Comparison of ENCODE assay signal across 8 cellular contexts in genomic region chr11:122882189-122882808, GRCh38. TPM values are rescaled to one million over a fixed set of nuclear protein-coding genes. Genes with fewer than 3 reads are reported as not detected.
DNase-seq lines count a peak whose midpoint lies in the region; ATAC-seq and TF ChIP-seq lines count a peak whose summit lies in the region.

Gene JHY (plus strand): TSS chr11:122882759. CDS start chr11:122885850, 3,091 bp downstream.

- peak within 1 kb of the TSS; percentile 74 for H3K4me2 ChIP-seq in GM23338

- ATAC-seq in GM23338 (no peak), GM19455 (IDR thresholded peaks at IDR 0.05; ENCODE audit: unreplicated experiment) (no peak)

- TF ChIP-seq POLR2A in sigmoid colon (IDR thresholded peaks at IDR 0.05) = no peak

- no peak within 1 kb of the TSS for H3K27ac Mint-ChIP-seq in GM23338

- peaks cover 29% of the 10 kb centered on the region for H3K4me1 Mint-ChIP-seq in GM23338

- DNase-seq in GM23338 (ENCODE audit: low spot score) (peak; percentile 78), SW480 (ENCODE audit: low spot score) (peak; percentile 34), foreskin fibroblast (peak in 1 of 2 donors; percentile 39), sigmoid colon (no peak), iPS-NIHi7 (ENCODE audit: extremely low spot score) (no peak), GOT3 (lab: John Stamatoyannopoulos, UW) (no peak), SHP77 (lab: John Stamatoyannopoulos, UW) (no peak)

- H3K36me3 ChIP-seq in GM23338 (ENCODE audit: insufficient read depth) (no peaks in the 10 kb centered on the region), sigmoid colon (peaks cover 0 to 7% (median 0%) of the 10 kb centered on the region in 4 donors)

- no peaks in the 10 kb centered on the region for H3K9me3 ChIP-seq in sigmoid colon

- H3K27me3 ChIP-seq in GM23338 (ENCODE audit: insufficient read depth) (peaks cover 21% of the 10 kb centered on the region), sigmoid colon (no peaks in the 10 kb centered on the region)

- TF ChIP-seq CTCF in GM23338 (conservative IDR thresholded peaks at IDR 0.05; ENCODE audit: low read depth in 2 of 2) (no peak), foreskin fibroblast (IDR thresholded peaks at IDR 0.05; ENCODE audit: low read depth, low read length) (no peak), sigmoid colon (IDR thresholded peaks at IDR 0.05) (no peak)

- H3K4me3 ChIP-seq in GM23338 (peak within 1 kb of the TSS; percentile 64), foreskin fibroblast (ENCODE audit: low read depth in 1 of 2, low read length in 2 of 2) (peak within 1 kb of the TSS; percentile 61 to 72), sigmoid colon (peak within 1 kb of the TSS; percentile 61 to 77 (median 68))

- intact Hi-C loops in sigmoid colon (cut with DNase I) = no loop called here

- no peaks in the 10 kb centered on the region for H4K20me1 ChIP-seq in GM23338 (replicated peaks; ENCODE audit: insufficient read depth)

- no peak within 1 kb of the TSS for H3K27ac ChIP-seq in GM23338 (ENCODE audit: low read depth)
- H3K27ac ChIP-seq in sigmoid colon = peak within 1 kb of the TSS; percentile 75 to 89 (median 76)

- no peaks in the 10 kb centered on the region for H3K79me2 ChIP-seq in GM23338 (replicated peaks; ENCODE audit: insufficient read depth)

- H3K4me3 Mint-ChIP-seq in GM23338 = peak within 1 kb of the TSS; percentile 81

- peak within 1 kb of the TSS; percentile 96 for H2AFZ ChIP-seq in GM23338

- no peaks in the 10 kb centered on the region for H3K9me3 Mint-ChIP-seq in GM23338

- H3K4me1 ChIP-seq in GM23338 (ENCODE audit: insufficient read depth) = peaks cover 9% of the 10 kb centered on the region
- peaks cover 0 to 7% (median 3%) of the 10 kb centered on the region in 4 donors for H3K4me1 ChIP-seq in sigmoid colon

- H3K27me3 Mint-ChIP-seq in GM23338 (ENCODE audit: insufficient read depth, low read depth, poor library complexity) = peaks cover 23% of the 10 kb centered on the region

- no peaks in the 10 kb centered on the region for H3K9me2 ChIP-seq in GM23338 (ENCODE audit: insufficient read depth)

- WGBS in sigmoid colon, 2 donors = 22 to 27% methylated on average over 33 of the region's 33 CpGs

- H3K36me3 Mint-ChIP-seq in GM23338 (ENCODE audit: low read depth) = no peaks in the 10 kb centered on the region

- no peak for TF ChIP-seq EP300 in sigmoid colon (IDR thresholded peaks at IDR 0.05)

- H3F3A ChIP-seq in GM23338 (replicated peaks; ENCODE audit: low read depth) = 0 out of 2 replicates have a peak, but pooled peaks cover 3% of the 10 kb centered on the region

TF ChIP-seq in GM23338, 12 proteins besides CTCF, POLR2A, EP300 and RAD21 (continues in another document):
- TF ChIP-seq EZH2phosphoT487 (IDR thresholded peaks at IDR 0.05; ENCODE audit: unreplicated experiment) (no peak), JUNB (IDR thresholded peaks at IDR 0.05; ENCODE audit: unreplicated experiment) (no peak), ZNF462 (CRISPR knock-in tag; IDR thresholded peaks at IDR 0.05) (no peak), STAT1 (IDR thresholded peaks at IDR 0.05; ENCODE audit: unreplicated experiment) (no peak), EZH2 (IDR thresholded peaks at IDR 0.05; ENCODE audit: low read depth, unreplicated experiment) (no peak), REST (IDR thresholded peaks at IDR 0.05; ENCODE audit: unreplicated experiment) (no peak), POLR2AphosphoS5 (IDR thresholded peaks at IDR 0.05; ENCODE audit: low read depth) (no peak), ZNF331 (CRISPR knock-in tag; IDR thresholded peaks at IDR 0.05; ENCODE audit: low read depth) (no peak), NANOG (IDR thresholded peaks at IDR 0.05; ENCODE audit: borderline replicate concordance) (no peak)

RNA-seq across cellular contexts. Expression of gene JHY, which starts in this region (rescaled TPM):
- 0.58 and 0.94 TPM in 2 replicates for total RNA-seq in GM23338 (2014; rRNA removed; shearing (Covaris generic))
- polyA plus RNA-seq in GM23338 (2016; fragmentation: Nextera tagmentation; extraction: Ambion mirVana) = 0.63 and 0.97 TPM in 2 replicates
- 1 to 10 TPM; 5.8 to 8.9 (median 6.3) TPM for total RNA-seq in sigmoid colon
- 1 to 10 TPM in 2 of 3 donors, under 1 TPM in 1; 0.46 to 1.5 (median 1.2) TPM for polyA plus RNA-seq in sigmoid colon

Comparison
In these comparisons a context has a peak if more than half of its experiments do, and no peak if none do; other contexts are left out.
1. Peak in DNase-seq, H3K4me3 ChIP-seq and H3K4me2 ChIP-seq in GM23338; RNA of the gene not detected or under 1 TPM.